Comparison of ENCODE assay signal across 24 cellular contexts in genomic region chr17:29905086-29905878, GRCh38. TPM values are rescaled to one million over a fixed set of nuclear protein-coding genes. Genes with fewer than 3 reads are reported as not detected.
"Had no signal": no experiment of that assay in that cellular context is flagged by ENCODE, and none has a peak within 500 bp of the region (broad histone marks: within the 10 kb centered on the region; RNA-seq: fewer than 3 reads in every experiment).

No MANE protein-coding gene starts in this region.

- H3K27ac ChIP-seq: Peyer's patch, RWPE1, SJSA1 had no signal

- H3K4me1 ChIP-seq: Peyer's patch had no signal

- H3K36me3 ChIP-seq: Peyer's patch had no signal

- H3K27me3 ChIP-seq: MG63, Peyer's patch, SJSA1 had no signal

- DNase-seq: activated B cell treated with CpG ODN at 0.5 μM for 24 hours; activated CD4-positive, alpha-beta T cell treated with anti-CD3 and anti-CD28 coated beads for 1 hour; activated CD4-positive, alpha-beta T cell treated with anti-CD3 and anti-CD28 coated beads, Interleukin-2, amount 10 ng/mL, durations not matched to agents 24 days and 14 days; activated CD4-positive, alpha-beta T cell treated with anti-CD3 and anti-CD28 coated beads, Interleukin-2, amount 50 U/mL, for 48 hours; activated CD8-positive, alpha-beta memory T cell treated with anti-CD3 and anti-CD28 coated beads, Interleukin-2, amount 10 ng/mL, durations not matched to agents 7 days and 5 days; activated effector memory CD4-positive, alpha-beta T cell treated with Interleukin-2 at 50 U/mL for 16 hours; activated naive CD4-positive, alpha-beta T cell; activated naive CD8-positive, alpha-beta T cell treated with anti-CD3 and anti-CD28 coated beads, Interleukin-2, amount 50 U/mL, for 24 hours; activated T-cell treated with anti-CD3 and anti-CD28 coated beads, Interleukin-2, amount 50 U/mL, for 24 hours; amniotic stem cell; MG63; MV-4-11; NCI-H1105; NCI-H1436; NCI-H1694 treated with DMSO at 0.1 percent for 48 hours; NCI-H2029 treated with DMSO at 0.1 percent for 48 hours; NCI-H510A treated with DMSO at 0.1 percent for 48 hours; Peyer's patch; Right ventricle myocardium superior; SW 1271 had no signal

- H3K9me3 ChIP-seq: Peyer's patch, SJSA1 had no signal

- ATAC-seq: activated CD8-positive, alpha-beta memory T cell treated with anti-CD3 and anti-CD28 coated beads, Interleukin-2, amount 10 ng/mL, durations not matched to agents 7 days and 5 days; activated naive CD8-positive, alpha-beta T cell treated with anti-CD3 and anti-CD28 coated beads, Interleukin-2, amount 50 U/mL, for 24 hours; SK-N-SH treated with all-trans-retinoic acid at 6 μM for 48 hours had no signal

- FAIRE-seq: astrocyte had no signal

- H3K4me3 ChIP-seq: MG63, Peyer's patch, SJSA1 had no signal

RNA-seq across cellular contexts. Expression of gene EFCAB5, which starts 36.2 kb away (rescaled TPM):
- total RNA-seq: Right ventricle myocardium superior had no signal
